In genomic region chr1:239718997-239719628, GRCh38 we compare ENCODE assay signal across 10 cellular contexts.
DNase-seq lines count a peak whose midpoint lies in the region; ATAC-seq and TF ChIP-seq lines count a peak whose summit lies in the region.
"Had no signal": no experiment of that assay in that cellular context is flagged by ENCODE, and none has a peak within 500 bp of the region (broad histone marks: within the 10 kb centered on the region; RNA-seq: fewer than 3 reads in every experiment).

No MANE protein-coding gene starts in this region.

- H3K9me3 Mint-ChIP-seq in endothelial cell (ENCODE audit: unreplicated experiment) (no peaks in the 10 kb centered on the region), type B pancreatic cell (no peaks in the 10 kb centered on the region)

- H3K27ac Mint-ChIP-seq in endothelial cell (ENCODE audit: unreplicated experiment) (peak overlapping the region; percentile 94), type B pancreatic cell (no peak overlapping the region)

- DNase-seq in AML-193 (lab: John Stamatoyannopoulos, UW) (peak; percentile 67 to 74), HL-60 (ENCODE audit: low read depth in 1 of 2, low spot score in 1 of 2) (peak in 1 of 2 experiments; percentile 53), SW480 (ENCODE audit: low spot score) (peak; percentile 49), endothelial cell (ENCODE audit: low spot score) (no peak), GM20000 (ENCODE audit: low spot score) (no peak), type B pancreatic cell (ENCODE audit: extremely low spot score, unreplicated experiment) (no peak)
- DNase-seq: Caco-2, NCI-H1436 treated with DMSO at 0.1 percent for 48 hours had no signal

- no peaks in the 10 kb centered on the region for H3K27me3 ChIP-seq in HL-60 (ENCODE audit: insufficient read depth, poor library complexity, severe bottlenecking)

- peaks cover 4% of the 10 kb centered on the region for H3K36me3 Mint-ChIP-seq in endothelial cell (ENCODE audit: low read depth, unreplicated experiment)
- H3K36me3 Mint-ChIP-seq in type B pancreatic cell = no peaks in the 10 kb centered on the region

- TF ChIP-seq CTCF in HL-60 (IDR thresholded peaks at IDR 0.05; ENCODE audit: insufficient read depth, low read length) (no peak), endothelial cell (IDR thresholded peaks at IDR 0.05; ENCODE audit: unreplicated experiment) (no peak), GM20000 (IDR thresholded peaks at IDR 0.05; ENCODE audit: extremely low read depth, missing control alignments) (no peak), type B pancreatic cell (conservative IDR thresholded peaks at IDR 0.05) (no peak)

- H3K4me3 Mint-ChIP-seq in endothelial cell (ENCODE audit: unreplicated experiment) = peak overlapping the region; percentile 3
- no peak overlapping the region for H3K4me3 Mint-ChIP-seq in type B pancreatic cell

- H3K4me3 ChIP-seq in HL-60 (replicated peaks; ENCODE audit: insufficient read depth, low read length) = 0 out of 2 replicates have a peak overlapping the region, but pooled peaks have one; percentile 7

- no peak for ATAC-seq in GM19395 (IDR thresholded peaks at IDR 0.05; ENCODE audit: unreplicated experiment)
- no peak for ATAC-seq in GM19351 (IDR thresholded peaks at IDR 0.05; ENCODE audit: unreplicated experiment)

- H3K27me3 Mint-ChIP-seq in endothelial cell (ENCODE audit: unreplicated experiment) (no peaks in the 10 kb centered on the region), type B pancreatic cell (peaks cover 33% of the 10 kb centered on the region)

- H3K27ac ChIP-seq in HL-60 (replicated peaks) = peak overlapping the region; percentile 84

- peaks cover 26% of the 10 kb centered on the region for H3K4me1 Mint-ChIP-seq in endothelial cell (ENCODE audit: unreplicated experiment)
- H3K4me1 Mint-ChIP-seq in type B pancreatic cell (ENCODE audit: unreplicated experiment) = no peaks in the 10 kb centered on the region

Comparison
In these comparisons a context has a peak if more than half of its experiments do, and no peak if none do; other contexts are left out.
1. DNase-seq: peak in AML-193 (2 of 2) and SW480 (single experiment); none in endothelial cell (single experiment), GM20000 (single experiment) and type B pancreatic cell (single experiment).